Comparison of ENCODE assay signal across 34 cellular contexts in genomic region chr9:27524236-27524635, GRCh38. TPM values are rescaled to one million over a fixed set of nuclear protein-coding genes. Genes with fewer than 3 reads are reported as not detected.
"Had no signal": no experiment of that assay in that cellular context is flagged by ENCODE, and none has a peak within 500 bp of the region (broad histone marks: within the 10 kb centered on the region; RNA-seq: fewer than 3 reads in every experiment).

A gene with protein sequence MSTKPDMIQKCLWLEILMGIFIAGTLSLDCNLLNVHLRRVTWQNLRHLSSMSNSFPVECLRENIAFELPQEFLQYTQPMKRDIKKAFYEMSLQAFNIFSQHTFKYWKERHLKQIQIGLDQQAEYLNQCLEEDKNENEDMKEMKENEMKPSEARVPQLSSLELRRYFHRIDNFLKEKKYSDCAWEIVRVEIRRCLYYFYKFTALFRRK (plus strand): TSS chr9:27524290. CDS start chr9:27524337, 47 bp downstream.

- H3K4me3 ChIP-seq: colonic mucosa, gastroesophageal sphincter, left ventricle myocardium inferior, lower lobe of right lung, spleen, testis, tibial nerve had no signal

- H3K36me3 ChIP-seq: colonic mucosa, gastroesophageal sphincter, left ventricle myocardium inferior, lower lobe of right lung, neutrophil, tibial nerve had no signal

- DNase-seq: colonic mucosa; dermis blood vessel endothelial cell; endodermal cell; glutamatergic neuron; immature natural killer cell; kidney; left cardiac atrium; left ventricle myocardium inferior; lower lobe of right lung; mesendoderm; naive thymus-derived CD8-positive, alpha-beta T cell; posterior cingulate gyrus; spleen; stimulated activated CD4-positive, alpha-beta T cell treated with anti-CD3 and anti-CD28 coated beads, Interleukin-15, amount 100 ng/mL, for 24 hours; stimulated activated CD4-positive, alpha-beta T cell treated with anti-CD3 and anti-CD28 coated beads, Interleukin-1b, Interleukin-23, amount 100 ng/mL, for 48 hours; stimulated activated CD4-positive, alpha-beta T cell treated with anti-CD3 and anti-CD28 coated beads, Interleukin-4, amount 100 ng/mL, for 24 hours; stimulated activated naive B cell treated with anti-CD40 and anti-IgM and Interleukin-4, amounts not matched to agents 10 μg/mL and 1 μg/mL and 100 μg/mL, for 72 hours; stimulated activated naive CD8-positive, alpha-beta T cell treated with anti-CD3 and anti-CD28 coated beads, Interleukin-15, amount 100 ng/mL, for 72 hours; testis had no signal

- H3K4me1 ChIP-seq: colonic mucosa, lower lobe of right lung, testis had no signal

- FAIRE-seq: endothelial cell of umbilical vein, kidney had no signal

- H3K9me3 ChIP-seq: colonic mucosa, gastroesophageal sphincter, left ventricle myocardium inferior, lower lobe of right lung, neutrophil, spleen, testis, tibial nerve had no signal

- H3K27ac ChIP-seq: colonic mucosa, gastroesophageal sphincter, left ventricle myocardium inferior, lower lobe of right lung, neutrophil, testis, tibial nerve had no signal

- H3K27me3 ChIP-seq: colonic mucosa, gastroesophageal sphincter, testis, tibial nerve had no signal

RNA-seq across cellular contexts. Expression of the gene that starts here (rescaled TPM):
- total RNA-seq: cerebellum; colonic mucosa; dermis blood vessel endothelial cell; endodermal cell; endothelial cell of umbilical vein; esophagus mucosa; fibroblast of villous mesenchyme; gastroesophageal sphincter; kidney; left cardiac atrium; left ventricle myocardium inferior; lower lobe of right lung; mononuclear cell; naive thymus-derived CD8-positive, alpha-beta T cell; osteoblast; pulmonary artery endothelial cell; sciatic nerve; skeletal muscle tissue; spleen; subcutaneous adipose tissue; testis; tibial nerve; ureter had no signal
- polyA plus RNA-seq: endothelial cell of umbilical vein; immature natural killer cell; naive thymus-derived CD8-positive, alpha-beta T cell; neural cell; spleen had no signal
